In the genomic region with DNA sequence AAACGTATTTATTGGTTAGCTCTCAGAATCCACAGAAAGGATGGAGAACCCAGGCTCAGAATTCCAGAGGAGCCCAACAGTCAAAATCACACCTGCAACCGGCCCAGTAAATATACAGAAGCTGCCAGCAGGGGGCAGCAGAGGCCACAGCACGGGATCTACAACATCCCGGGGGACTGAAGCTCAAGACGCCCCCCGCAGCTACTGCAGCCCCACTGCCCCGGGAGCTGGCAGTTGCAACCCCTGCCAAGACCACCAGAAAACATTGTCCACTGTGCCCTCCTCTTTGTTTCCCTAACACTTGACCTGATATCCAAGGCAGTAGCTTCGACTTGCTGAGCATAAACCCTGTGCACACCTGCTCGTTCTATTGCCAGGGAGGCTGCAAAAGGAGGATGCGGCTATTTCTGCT, we compare ENCODE assay signal across 8 cellular contexts. TPM values are rescaled to one million over a fixed set of nuclear protein-coding genes. Genes with fewer than 3 reads are reported as not detected.
DNase-seq lines count a peak whose midpoint lies in the region; ATAC-seq, FAIRE-seq and TF ChIP-seq lines count a peak whose summit lies in the region.
"Not testable (repeated sequence)": the region's sequence is repeated elsewhere in the genome, so short reads cannot be mapped to it uniquely, and the experiment has no call there.

No MANE protein-coding gene starts in this region.

- not testable (repeated sequence) for H3K9me3 ChIP-seq in endothelial cell of umbilical vein (replicated peaks; ENCODE audit: control insufficient read depth, insufficient read depth, low read length)

- ATAC-seq in T-cell (replicated peaks in 1 of 4) = peak; percentile 66 to 82 (median 74)

- not testable (repeated sequence) for H3K4me3 ChIP-seq in endothelial cell of umbilical vein (replicated peaks in 1 of 3; ENCODE audit: insufficient read depth in 1 of 3, low read depth in 1 of 3, low read length in 3 of 3)

- not testable (repeated sequence) for BruUV-seq in endothelial cell of umbilical vein (replicated peaks; lab: Mats Ljungman, UMichigan)

- H3K36me3 ChIP-seq in endothelial cell of umbilical vein (ENCODE audit: control insufficient read depth in 2 of 2, extremely low read depth in 1 of 2, insufficient read depth in 2 of 2, low read length in 2 of 2) = not testable (repeated sequence)

- not testable (repeated sequence) for TF ChIP-seq POLR2A in endothelial cell of umbilical vein (IDR thresholded peaks at IDR 0.05; ENCODE audit: low read depth, low read length)

- CTCF ChIA-PET in T-cell (lab: Charles Lee) = interaction anchor here (0.8 to 1.6 kb wide), 5 partner anchors 10 to 72 kb away, joined by 3 to 5 read pairs (median 3); no protein-coding TSS in a partner anchor
- CTCF ChIA-PET in endothelial cell of umbilical vein (lab: Charles Lee) = interaction anchor here (0.6 to 3.2 kb wide), 12 partner anchors 11 to 153 kb away, joined by 3 to 49 read pairs (median 6); a partner anchor contains a TSS

- not testable (repeated sequence) for H3K27ac ChIP-seq in endothelial cell of umbilical vein (ENCODE audit: insufficient read depth, low read depth, low read length)

- H3K4me1 Mint-ChIP-seq in T-cell = peaks cover 0 to 11% (median 0%) of the 10 kb centered on the region in 3 donors
- not testable (repeated sequence) for H3K4me1 Mint-ChIP-seq in activated T-helper 1 cell treated with anti-CD3 and anti-CD28 coated beads, Interleukin-12 subunit alpha, Interleukin-12 subunit beta, Interleukin-2, Interleukin-4 antibody, amounts not matched to agents 30 ng/mL and 10 ng/mL and 1 ng/mL, durations not matched to agents 14 hours and 24 hours and 36 hours (ENCODE audit: low read depth); mesothelial cell of epicardium

- dilution Hi-C loops in endothelial cell of umbilical vein (cut with MboI; ENCODE audit: extremely low pct_ligation_motif_present, low sequenced_read_pairs) = not testable (repeated sequence)

- not testable (repeated sequence) for H3K4me3 Mint-ChIP-seq in T-cell; activated T-helper 1 cell treated with anti-CD3 and anti-CD28 coated beads, Interleukin-12 subunit alpha, Interleukin-12 subunit beta, Interleukin-2, Interleukin-4 antibody, amounts not matched to agents 30 ng/mL and 10 ng/mL and 1 ng/mL, durations not matched to agents 14 hours and 24 hours and 36 hours; mesothelial cell of epicardium

- not testable (repeated sequence) for H3K79me2 ChIP-seq in endothelial cell of umbilical vein (ENCODE audit: control insufficient read depth, insufficient read depth, low read length)

- H3K9me1 ChIP-seq in endothelial cell of umbilical vein (replicated peaks; ENCODE audit: control insufficient read depth, extremely low read depth, insufficient read depth, low read length) = not testable (repeated sequence)

- H2AFZ ChIP-seq in endothelial cell of umbilical vein (ENCODE audit: low read depth, low read length) = not testable (repeated sequence)

- H3K9ac ChIP-seq in endothelial cell of umbilical vein (replicated peaks; ENCODE audit: extremely low read depth, insufficient read depth, low read length) = not testable (repeated sequence)

- H3K36me3 Mint-ChIP-seq in T-cell; activated T-helper 1 cell treated with anti-CD3 and anti-CD28 coated beads, Interleukin-12 subunit alpha, Interleukin-12 subunit beta, Interleukin-2, Interleukin-4 antibody, amounts not matched to agents 30 ng/mL and 10 ng/mL and 1 ng/mL, durations not matched to agents 14 hours and 24 hours and 36 hours (ENCODE audit: low read depth); mesothelial cell of epicardium: not testable (repeated sequence)

- POLR2A ChIA-PET in T-cell (lab: Charles Lee) = interaction anchor here in 1 of 2 donors (0.6 kb wide), 1 partner anchor 152 kb away, joined by 4 read pairs; no protein-coding TSS in a partner anchor
- POLR2A ChIA-PET in endothelial cell of umbilical vein (lab: Charles Lee) = not testable (repeated sequence)

- not testable (repeated sequence) for H3K9me3 Mint-ChIP-seq in T-cell; activated T-helper 1 cell treated with anti-CD3 and anti-CD28 coated beads, Interleukin-12 subunit alpha, Interleukin-12 subunit beta, Interleukin-2, Interleukin-4 antibody, amounts not matched to agents 30 ng/mL and 10 ng/mL and 1 ng/mL, durations not matched to agents 14 hours and 24 hours and 36 hours; mesothelial cell of epicardium

- not testable (repeated sequence) for H3K27me3 ChIP-seq in endothelial cell of umbilical vein (ENCODE audit: control insufficient read depth in 2 of 2, insufficient read depth in 2 of 2, low read length in 2 of 2)

- H3K27me3 Mint-ChIP-seq in T-cell (peaks cover 14 to 25% of the 10 kb centered on the region in 2 donors), mesothelial cell of epicardium (ENCODE audit: low read depth) (peaks cover 47% of the 10 kb centered on the region)
- not testable (repeated sequence) for H3K27me3 Mint-ChIP-seq in activated T-helper 1 cell treated with anti-CD3 and anti-CD28 coated beads, Interleukin-12 subunit alpha, Interleukin-12 subunit beta, Interleukin-2, Interleukin-4 antibody, amounts not matched to agents 30 ng/mL and 10 ng/mL and 1 ng/mL, durations not matched to agents 14 hours and 24 hours and 36 hours (ENCODE audit: insufficient read depth)

- TF ChIP-seq CTCF in GM13977 (IDR thresholded peaks at IDR 0.05; ENCODE audit: extremely low read depth, insufficient read depth, missing control alignments) (peak; percentile 51), endothelial cell of umbilical vein (IDR thresholded peaks at IDR 0.05; ENCODE audit: extremely low read depth in 1 of 2, insufficient read depth in 1 of 2, low read depth in 1 of 2, low read length in 2 of 2) (peak; percentile 41 to 52), mesothelial cell of epicardium (IDR thresholded peaks at IDR 0.05; ENCODE audit: unreplicated experiment) (peak; percentile 87)

- H3K4me1 ChIP-seq in endothelial cell of umbilical vein (ENCODE audit: control insufficient read depth, extremely low read depth, insufficient read depth, low read length) = not testable (repeated sequence)

- H3K4me2 ChIP-seq in endothelial cell of umbilical vein (ENCODE audit: insufficient read depth, low read length) = not testable (repeated sequence)

- not testable (repeated sequence) for H4K20me1 ChIP-seq in endothelial cell of umbilical vein (replicated peaks; ENCODE audit: control insufficient read depth, extremely low read depth, insufficient read depth, low read length)

- DNase-seq in A172 (ENCODE audit: low spot score) = peak; percentile 14
- not testable (repeated sequence) for DNase-seq in GM13977 (ENCODE audit: low spot score)
- DNase-seq in NCI-H146 treated with DMSO at 0.1 percent for 48 hours (lab: John Stamatoyannopoulos, UW; ENCODE audit: unreplicated experiment) = peak; percentile 20
- DNase-seq in T-cell = peak in 33 of 34 experiments; percentile 17 to 71 (median 57)
- peak; percentile 41 for DNase-seq in activated T-helper 1 cell treated with anti-CD3 and anti-CD28 coated beads, Interleukin-12 subunit alpha, Interleukin-12 subunit beta, Interleukin-2, Interleukin-4 antibody, amounts not matched to agents 30 ng/mL and 10 ng/mL and 1 ng/mL, durations not matched to agents 14 hours and 24 hours and 36 hours (ENCODE audit: low spot score)
- peak; percentile 11 for DNase-seq in endothelial cell of umbilical vein (ENCODE audit: low read depth, low spot score)
- peak in 1 of 2 experiments; percentile 76 for DNase-seq in mesothelial cell of epicardium (ENCODE audit: low spot score in 2 of 2, unreplicated experiment in 2 of 2)
- peak; percentile 68 for DNase-seq in stimulated activated CD4-positive, alpha-beta T cell treated with anti-CD3 and anti-CD28 coated beads, Interleukin-4, amount 100 ng/mL, for 1 hour

- intact Hi-C loops in activated T-helper 1 cell treated with anti-CD3 and anti-CD28 coated beads, Interleukin-12 subunit alpha, Interleukin-12 subunit beta, Interleukin-2, Interleukin-4 antibody, amounts not matched to agents 30 ng/mL and 10 ng/mL and 1 ng/mL, durations not matched to agents 14 hours and 24 hours and 36 hours (cut with micrococcal nuclease) = loop anchor here (2.0 to 5.0 kb wide), 2 partner anchors 67 to 152 kb away; no protein-coding TSS in a partner anchor
- intact Hi-C loops in endothelial cell of umbilical vein (cut with micrococcal nuclease) = loop anchor here (1.0 to 5.0 kb wide), 3 partner anchors 11 to 72 kb away; no protein-coding TSS in a partner anchor

- in situ Hi-C loops in GM13977 (cut with MboI; ENCODE audit: low pct_unique_long_range_greater_than_20kb, low sequenced_read_pairs, unreplicated experiment) = not testable (repeated sequence)

- FAIRE-seq in endothelial cell of umbilical vein (lab: Jason Lieb, UNC) = peak; percentile 92

- not testable (repeated sequence) for H3K27ac Mint-ChIP-seq in T-cell; activated T-helper 1 cell treated with anti-CD3 and anti-CD28 coated beads, Interleukin-12 subunit alpha, Interleukin-12 subunit beta, Interleukin-2, Interleukin-4 antibody, amounts not matched to agents 30 ng/mL and 10 ng/mL and 1 ng/mL, durations not matched to agents 14 hours and 24 hours and 36 hours; mesothelial cell of epicardium

RNA-seq across cellular contexts. Expression of a gene that starts 4.0 kb away (rescaled TPM):
- not detected in 2 replicates for total RNA-seq in A172 (2014; rRNA removed; shearing (Covaris generic))
- total RNA-seq in T-cell (1 to 10 TPM in 1 of 5 donors, under 1 TPM in 2, not detected in 2; 0.56 to 1.3 (median 0.89) TPM), endothelial cell of umbilical vein (not detected in 2 replicates), mesothelial cell of epicardium (0.27 to 0.56 TPM in 2 of 3 replicates, not detected in the other)
- not detected in 2 replicates for total RNA-seq in activated T-helper 1 cell treated with anti-CD3 and anti-CD28 coated beads, Interleukin-12 subunit alpha, Interleukin-12 subunit beta, Interleukin-2, Interleukin-4 antibody, amounts not matched to agents 30 ng/mL and 10 ng/mL and 1 ng/mL, durations not matched to agents 14 hours and 24 hours and 36 hours
- not detected in 2 replicates for polyA plus RNA-seq in endothelial cell of umbilical vein
- not detected in 2 replicates for polyA plus RNA-seq in endothelial cell of umbilical vein (2011; cell fraction: cytosol; rRNA removed)
- not detected in 2 replicates for polyA plus RNA-seq in endothelial cell of umbilical vein (2011; cell fraction: nucleus; rRNA removed)
- not detected in 2 replicates for polyA plus RNA-seq in endothelial cell of umbilical vein (2012)
- polyA minus RNA-seq in endothelial cell of umbilical vein = not detected in 2 replicates
- polyA minus RNA-seq in endothelial cell of umbilical vein (2011; cell fraction: cytosol; rRNA and poly(A)+ RNA removed) = not detected
- polyA minus RNA-seq in endothelial cell of umbilical vein (2011; cell fraction: nucleus; rRNA and poly(A)+ RNA removed) = not detected in 2 replicates

RNA-seq across cellular contexts. Expression of a gene that starts 35.6 kb away (rescaled TPM):
- 11.5 and 15.5 TPM in 2 replicates for total RNA-seq in A172 (2014; rRNA removed; shearing (Covaris generic))
- total RNA-seq in T-cell (10 to 100 TPM; 60.7 to 94.0 (median 86.8) TPM), endothelial cell of umbilical vein (52.8 and 57.8 TPM in 2 replicates), mesothelial cell of epicardium (143 to 149 TPM (median 143 TPM) in 3 replicates)
- total RNA-seq in activated T-helper 1 cell treated with anti-CD3 and anti-CD28 coated beads, Interleukin-12 subunit alpha, Interleukin-12 subunit beta, Interleukin-2, Interleukin-4 antibody, amounts not matched to agents 30 ng/mL and 10 ng/mL and 1 ng/mL, durations not matched to agents 14 hours and 24 hours and 36 hours = 62.5 and 63.1 TPM in 2 replicates
- polyA plus RNA-seq in endothelial cell of umbilical vein = 9.4 and 12.3 TPM in 2 replicates
- polyA plus RNA-seq in endothelial cell of umbilical vein (2011; cell fraction: cytosol; rRNA removed) = 12.5 and 15.6 TPM in 2 replicates
- 27.3 and 33.3 TPM in 2 replicates for polyA plus RNA-seq in endothelial cell of umbilical vein (2011; cell fraction: nucleus; rRNA removed)
- 17.6 and 19.8 TPM in 2 replicates for polyA plus RNA-seq in endothelial cell of umbilical vein (2012)
- 73.9 and 105 TPM in 2 replicates for polyA minus RNA-seq in endothelial cell of umbilical vein
- 18.9 TPM for polyA minus RNA-seq in endothelial cell of umbilical vein (2011; cell fraction: cytosol; rRNA and poly(A)+ RNA removed)
- 20.2 and 27.3 TPM in 2 replicates for polyA minus RNA-seq in endothelial cell of umbilical vein (2011; cell fraction: nucleus; rRNA and poly(A)+ RNA removed)

RNA-seq across cellular contexts. Expression of a gene that starts 50.4 kb away (rescaled TPM):
- not detected in 2 replicates for total RNA-seq in A172 (2014; rRNA removed; shearing (Covaris generic))
- under 1 TPM in 4 of 5 donors, not detected in 1; 0.38 to 0.58 (median 0.53) TPM for total RNA-seq in T-cell
- 0.18 and 0.24 TPM in 2 replicates for total RNA-seq in activated T-helper 1 cell treated with anti-CD3 and anti-CD28 coated beads, Interleukin-12 subunit alpha, Interleukin-12 subunit beta, Interleukin-2, Interleukin-4 antibody, amounts not matched to agents 30 ng/mL and 10 ng/mL and 1 ng/mL, durations not matched to agents 14 hours and 24 hours and 36 hours
- total RNA-seq in endothelial cell of umbilical vein = not detected in 2 replicates
- polyA plus RNA-seq in endothelial cell of umbilical vein = 0.28 and 0.33 TPM in 2 replicates
- 0.25 and 0.31 TPM in 2 replicates for polyA plus RNA-seq in endothelial cell of umbilical vein (2011; cell fraction: cytosol; rRNA removed)
- 0.13 and 0.28 TPM in 2 replicates for polyA plus RNA-seq in endothelial cell of umbilical vein (2011; cell fraction: nucleus; rRNA removed)
- 0.56 TPM in 1 of 2 replicates, not detected in the other for polyA plus RNA-seq in endothelial cell of umbilical vein (2012)
- polyA minus RNA-seq in endothelial cell of umbilical vein = 0.28 TPM in 1 of 2 replicates, not detected in the other
- not detected for polyA minus RNA-seq in endothelial cell of umbilical vein (2011; cell fraction: cytosol; rRNA and poly(A)+ RNA removed)
- not detected in 2 replicates for polyA minus RNA-seq in endothelial cell of umbilical vein (2011; cell fraction: nucleus; rRNA and poly(A)+ RNA removed)
- total RNA-seq in mesothelial cell of epicardium = 0.27 to 0.54 TPM in 2 of 3 replicates, not detected in the other
